16 cellular contexts compared by ENCODE assay signal in genomic region chr11:36501236-36501635, GRCh38. TPM values are rescaled to one million over a fixed set of nuclear protein-coding genes. Genes with fewer than 3 reads are reported as not detected.
DNase-seq lines count a peak whose midpoint lies in the region; ATAC-seq, FAIRE-seq and TF ChIP-seq lines count a peak whose summit lies in the region.
"Had no signal": no experiment of that assay in that cellular context is flagged by ENCODE, and none has a peak within 500 bp of the region (broad histone marks: within the 10 kb centered on the region; RNA-seq: fewer than 3 reads in every experiment).

No MANE protein-coding gene starts in this region.

- intact Hi-C loops in endothelial cell of umbilical vein (cut with micrococcal nuclease) (loop anchor here (10.0 kb wide), 1 partner anchor 1526 kb away; no protein-coding TSS in a partner anchor), natural killer cell (cut with micrococcal nuclease) (no loop called here), testis (cut with DNase I; ENCODE audit: low total_unique reads) (no loop called here)

- H3K27ac Mint-ChIP-seq in activated T-cell treated with anti-CD3 and anti-CD28 coated beads, Interleukin-2, amount 50 U/mL, for 24 hours: peak overlapping the region; percentile 50
- H3K27ac Mint-ChIP-seq in activated T-cell treated with anti-CD3 and anti-CD28 coated beads, Interleukin-2, amount 50 U/mL, for 72 hours: no peak overlapping the region
- H3K27ac Mint-ChIP-seq in natural killer cell: no peak overlapping the region

- H3K79me2 ChIP-seq in endothelial cell of umbilical vein (ENCODE audit: control insufficient read depth, insufficient read depth, low read length): peaks cover 39% of the 10 kb centered on the region

- no peak for ATAC-seq in activated T-cell treated with anti-CD3 and anti-CD28 coated beads, Interleukin-2, amount 50 U/mL, for 72 hours (replicated peaks in 1 of 2)
- ATAC-seq in HG02798 (IDR thresholded peaks at IDR 0.05; ENCODE audit: poor library complexity, unreplicated experiment) (no peak), natural killer cell (no peak)

- H3K27ac ChIP-seq in endothelial cell of umbilical vein (ENCODE audit: insufficient read depth, low read depth, low read length) (peak overlapping the region; percentile 79), temporal lobe (ENCODE audit: low read depth, low read length) (peak overlapping the region; percentile 14), testis (no peak overlapping the region)
- H3K27ac ChIP-seq: prostate gland had no signal

- H3K36me3 ChIP-seq in endothelial cell of umbilical vein (ENCODE audit: control insufficient read depth in 2 of 2, extremely low read depth in 1 of 2, insufficient read depth in 2 of 2, low read length in 2 of 2): peaks cover 4 to 14% of the 10 kb centered on the region in 2 experiments
- no peaks in the 10 kb centered on the region for H3K36me3 ChIP-seq in testis (ENCODE audit: low read depth, missing control alignments)
- H3K36me3 ChIP-seq: prostate gland had no signal

- peak overlapping the region; percentile 49 for H3K4me2 ChIP-seq in endothelial cell of umbilical vein (ENCODE audit: insufficient read depth, low read length)

- no peaks in the 10 kb centered on the region for H3K27me3 Mint-ChIP-seq in activated T-cell treated with anti-CD3 and anti-CD28 coated beads, Interleukin-2, amount 50 U/mL, for 24 hours
- H3K27me3 Mint-ChIP-seq in activated T-cell treated with anti-CD3 and anti-CD28 coated beads, Interleukin-2, amount 50 U/mL, for 72 hours (ENCODE audit: low read depth): no peaks in the 10 kb centered on the region
- H3K27me3 Mint-ChIP-seq in natural killer cell (ENCODE audit: low read depth in 2 of 2): no peaks in the 10 kb centered on the region

- H3K9me1 ChIP-seq in endothelial cell of umbilical vein (replicated peaks; ENCODE audit: control insufficient read depth, extremely low read depth, insufficient read depth, low read length): no peaks in the 10 kb centered on the region

- BruUV-seq in endothelial cell of umbilical vein (replicated peaks; lab: Mats Ljungman, UMichigan): no TSS peak

- FAIRE-seq in endothelial cell of umbilical vein (lab: Jason Lieb, UNC): no peak
- FAIRE-seq: G401.6, urothelium cell line had no signal

- CTCF ChIA-PET in endothelial cell of umbilical vein (lab: Charles Lee): interaction anchor here (0.6 to 3.6 kb wide), 6 partner anchors 8 to 209 kb away, joined by 3 to 41 read pairs (median 10); partner anchors contain the start of gene TRAF6

- H4K20me1 ChIP-seq in endothelial cell of umbilical vein (replicated peaks; ENCODE audit: control insufficient read depth, extremely low read depth, insufficient read depth, low read length): no peaks in the 10 kb centered on the region

- no peak for DNase-seq in activated T-cell treated with anti-CD3 and anti-CD28 coated beads, Interleukin-2, amount 50 U/mL, for 24 hours
- DNase-seq in activated T-cell treated with anti-CD3 and anti-CD28 coated beads, Interleukin-2, amount 50 U/mL, for 72 hours: no peak
- DNase-seq in endothelial cell of umbilical vein (ENCODE audit: low read depth, low spot score) (no peak), midbrain (lab: John Stamatoyannopoulos, UW) (peak; percentile 18), natural killer cell (no peak), testis (no peak)
- DNase-seq: activated CD4-positive, alpha-beta T cell treated with anti-CD3 and anti-CD28 coated beads, Interleukin-2, amount 50 U/mL, for 48 hours; activated effector memory CD4-positive, alpha-beta T cell treated with anti-CD3 and anti-CD28 coated beads, Interleukin-2, amount 50 U/mL, for 16 hours; MG63; NCI-H774; stimulated activated CD4-positive, alpha-beta T cell treated with anti-CD3 and anti-CD28 coated beads, Interleukin-2, amount 100 ng/mL, for 48 hours had no signal

- TF ChIP-seq POLR2A in endothelial cell of umbilical vein (IDR thresholded peaks at IDR 0.05; ENCODE audit: low read depth, low read length) (no peak), testis (IDR thresholded peaks at IDR 0.05) (no peak)

- H3K4me3 Mint-ChIP-seq in activated T-cell treated with anti-CD3 and anti-CD28 coated beads, Interleukin-2, amount 50 U/mL, for 24 hours: no peak overlapping the region
- H3K4me3 Mint-ChIP-seq in activated T-cell treated with anti-CD3 and anti-CD28 coated beads, Interleukin-2, amount 50 U/mL, for 72 hours: no peak overlapping the region
- H3K4me3 Mint-ChIP-seq in natural killer cell: no peak overlapping the region

- no peaks in the 10 kb centered on the region for H3K27me3 ChIP-seq in endothelial cell of umbilical vein (ENCODE audit: control insufficient read depth in 2 of 2, insufficient read depth in 2 of 2, low read length in 2 of 2)
- H3K27me3 ChIP-seq in testis: no peaks in the 10 kb centered on the region
- H3K27me3 ChIP-seq: MG63 had no signal

- POLR2A ChIA-PET in endothelial cell of umbilical vein (lab: Charles Lee): interaction anchor here (1.1 kb wide), 1 partner anchor 13 kb away, joined by 4 read pairs; no protein-coding TSS in a partner anchor

- H3K9ac ChIP-seq in endothelial cell of umbilical vein (replicated peaks; ENCODE audit: extremely low read depth, insufficient read depth, low read length): no peak overlapping the region

- peaks cover 45% of the 10 kb centered on the region for H3K4me1 Mint-ChIP-seq in activated T-cell treated with anti-CD3 and anti-CD28 coated beads, Interleukin-2, amount 50 U/mL, for 24 hours (ENCODE audit: low read depth)
- H3K4me1 Mint-ChIP-seq in activated T-cell treated with anti-CD3 and anti-CD28 coated beads, Interleukin-2, amount 50 U/mL, for 72 hours (ENCODE audit: low read depth): peaks cover 28% of the 10 kb centered on the region
- peaks cover 56 to 61% of the 10 kb centered on the region in 2 donors for H3K4me1 Mint-ChIP-seq in natural killer cell

- WGBS in testis, 2 donors: 82 to 90% methylated on average over 5 of the region's 5 CpGs

- dilution Hi-C loops in endothelial cell of umbilical vein (cut with MboI; ENCODE audit: extremely low pct_ligation_motif_present, low sequenced_read_pairs): no loop called here

- H3K9me3 ChIP-seq in endothelial cell of umbilical vein (replicated peaks; ENCODE audit: control insufficient read depth, insufficient read depth, low read length): no peaks in the 10 kb centered on the region
- no peaks in the 10 kb centered on the region for H3K9me3 ChIP-seq in testis
- H3K9me3 ChIP-seq: MG63, prostate gland had no signal

- H3K4me3 ChIP-seq in endothelial cell of umbilical vein (replicated peaks in 1 of 3; ENCODE audit: insufficient read depth in 1 of 3, low read depth in 1 of 3, low read length in 3 of 3): no peak overlapping the region
- no peak overlapping the region for H3K4me3 ChIP-seq in testis
- H3K4me3 ChIP-seq: MG63, prostate gland had no signal

- H3K36me3 Mint-ChIP-seq in activated T-cell treated with anti-CD3 and anti-CD28 coated beads, Interleukin-2, amount 50 U/mL, for 24 hours (ENCODE audit: low read depth): peaks cover 74% of the 10 kb centered on the region
- peaks cover 3 to 10% of the 10 kb centered on the region in 2 donors for H3K36me3 Mint-ChIP-seq in activated T-cell treated with anti-CD3 and anti-CD28 coated beads, Interleukin-2, amount 50 U/mL, for 72 hours (ENCODE audit: insufficient read depth in 2 of 2)
- H3K36me3 Mint-ChIP-seq in natural killer cell: no peaks in the 10 kb centered on the region

- H3K4me1 ChIP-seq in endothelial cell of umbilical vein (ENCODE audit: control insufficient read depth, extremely low read depth, insufficient read depth, low read length): peaks cover 19% of the 10 kb centered on the region
- no peaks in the 10 kb centered on the region for H3K4me1 ChIP-seq in testis
- H3K4me1 ChIP-seq: prostate gland had no signal

- no peaks in the 10 kb centered on the region for H3K9me3 Mint-ChIP-seq in activated T-cell treated with anti-CD3 and anti-CD28 coated beads, Interleukin-2, amount 50 U/mL, for 24 hours
- no peaks in the 10 kb centered on the region for H3K9me3 Mint-ChIP-seq in activated T-cell treated with anti-CD3 and anti-CD28 coated beads, Interleukin-2, amount 50 U/mL, for 72 hours
- no peaks in the 10 kb centered on the region for H3K9me3 Mint-ChIP-seq in natural killer cell

- no peak overlapping the region for H2AFZ ChIP-seq in endothelial cell of umbilical vein (ENCODE audit: low read depth, low read length)

- no peak for TF ChIP-seq CTCF in endothelial cell of umbilical vein (IDR thresholded peaks at IDR 0.05; ENCODE audit: extremely low read depth in 1 of 2, insufficient read depth in 1 of 2, low read depth in 1 of 2, low read length in 2 of 2)
- TF ChIP-seq CTCF in natural killer cell (IDR thresholded peaks at IDR 0.05): no peak
- no peak for TF ChIP-seq CTCF in testis (IDR thresholded peaks at IDR 0.05)

TF ChIP-seq in endothelial cell of umbilical vein, 7 proteins besides CTCF, POLR2A, EP300 and RAD21:
- no peak for TF ChIP-seq JUN (IDR thresholded peaks at IDR 0.05; ENCODE audit: borderline replicate concordance, insufficient read depth, insufficient read length, low read depth)
- TF ChIP-seq MAX (IDR thresholded peaks at IDR 0.05; ENCODE audit: insufficient read depth, insufficient read length): no peak
- TF ChIP-seq EZH2 (IDR thresholded peaks at IDR 0.05; ENCODE audit: borderline replicate concordance, low read depth, low read length, severe bottlenecking): no peak
- no peak for TF ChIP-seq POLR2AphosphoS5 (IDR thresholded peaks at IDR 0.05; ENCODE audit: insufficient read depth, low read depth, low read length)
- no peak for TF ChIP-seq FOS (IDR thresholded peaks at IDR 0.05; ENCODE audit: borderline replicate concordance, insufficient read depth, low read length)
- TF ChIP-seq MYC (IDR thresholded peaks at IDR 0.05; ENCODE audit: low read depth, low read length): no peak
- TF ChIP-seq GATA2 (IDR thresholded peaks at IDR 0.05; ENCODE audit: insufficient read depth, insufficient read length, low read depth, low read length): no peak

RNA-seq across cellular contexts. Expression of gene TRAF6, which starts 8.8 kb away (rescaled TPM):
- total RNA-seq in activated T-cell treated with anti-CD3 and anti-CD28 coated beads, Interleukin-2, amount 50 U/mL, for 72 hours: 10 to 100 TPM; 10.1 to 12.2 TPM
- total RNA-seq in endothelial cell of umbilical vein: 13.1 and 14.2 TPM in 2 replicates
- polyA plus RNA-seq in endothelial cell of umbilical vein: 6.0 and 6.6 TPM in 2 replicates
- 5.8 and 6.8 TPM in 2 replicates for polyA plus RNA-seq in endothelial cell of umbilical vein (2011; cell fraction: cytosol; rRNA removed)
- 11.3 and 12.2 TPM in 2 replicates for polyA plus RNA-seq in endothelial cell of umbilical vein (2011; cell fraction: nucleus; rRNA removed)
- 9.5 and 9.7 TPM in 2 replicates for polyA plus RNA-seq in endothelial cell of umbilical vein (2012)
- polyA minus RNA-seq in endothelial cell of umbilical vein: 19.7 and 20.3 TPM in 2 replicates
- polyA minus RNA-seq in endothelial cell of umbilical vein (2011; cell fraction: cytosol; rRNA and poly(A)+ RNA removed): 5.7 TPM
- 15.3 and 22.8 TPM in 2 replicates for polyA minus RNA-seq in endothelial cell of umbilical vein (2011; cell fraction: nucleus; rRNA and poly(A)+ RNA removed)
- total RNA-seq in temporal lobe: 11.8 TPM
- 10 to 100 TPM; 37.9 to 43.3 (median 40.2) TPM for total RNA-seq in natural killer cell
- 10 to 100 TPM; 24.0 to 26.4 TPM for total RNA-seq in testis
- polyA plus RNA-seq in testis (ENCODE audit: insufficient read depth, low read depth, low replicate concordance): 18.8 TPM

Comparison
In these comparisons a context has a peak if more than half of its experiments do, and no peak if none do; other contexts are left out.
1. H3K27ac ChIP-seq: peak in endothelial cell of umbilical vein (single experiment) and temporal lobe (single experiment); none in testis (0 of 2).